Comparison of ENCODE assay signal across 1 cellular context in the genomic region with DNA sequence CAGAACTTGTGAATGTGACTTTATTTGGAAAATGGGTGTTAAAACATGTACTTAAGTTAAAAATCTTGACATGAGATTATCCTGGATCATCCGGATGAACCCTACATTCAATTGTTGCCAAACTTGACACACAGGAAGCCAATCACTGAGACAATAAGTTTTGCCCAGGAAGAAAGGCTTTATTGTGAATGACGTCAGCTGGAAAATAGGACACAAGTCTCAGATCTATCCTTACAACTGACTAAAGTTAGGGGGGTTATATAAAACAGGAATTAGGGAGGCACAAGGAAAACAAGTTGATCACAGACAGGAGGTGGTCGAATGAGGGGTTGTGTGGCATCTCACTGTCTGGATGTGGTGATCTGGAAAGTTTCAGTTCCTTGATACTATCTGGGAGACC.
A peak's percentile ranks its signal among the peaks of the same experiment; 100 is the strongest.
TF ChIP-seq lines count a peak whose summit lies in the region.

No MANE protein-coding gene starts in this region.

TF ChIP-seq in HepG2, 621 proteins besides CTCF, POLR2A, EP300 and RAD21 (continued from another document):
- TF ChIP-seq, protein P1, sequence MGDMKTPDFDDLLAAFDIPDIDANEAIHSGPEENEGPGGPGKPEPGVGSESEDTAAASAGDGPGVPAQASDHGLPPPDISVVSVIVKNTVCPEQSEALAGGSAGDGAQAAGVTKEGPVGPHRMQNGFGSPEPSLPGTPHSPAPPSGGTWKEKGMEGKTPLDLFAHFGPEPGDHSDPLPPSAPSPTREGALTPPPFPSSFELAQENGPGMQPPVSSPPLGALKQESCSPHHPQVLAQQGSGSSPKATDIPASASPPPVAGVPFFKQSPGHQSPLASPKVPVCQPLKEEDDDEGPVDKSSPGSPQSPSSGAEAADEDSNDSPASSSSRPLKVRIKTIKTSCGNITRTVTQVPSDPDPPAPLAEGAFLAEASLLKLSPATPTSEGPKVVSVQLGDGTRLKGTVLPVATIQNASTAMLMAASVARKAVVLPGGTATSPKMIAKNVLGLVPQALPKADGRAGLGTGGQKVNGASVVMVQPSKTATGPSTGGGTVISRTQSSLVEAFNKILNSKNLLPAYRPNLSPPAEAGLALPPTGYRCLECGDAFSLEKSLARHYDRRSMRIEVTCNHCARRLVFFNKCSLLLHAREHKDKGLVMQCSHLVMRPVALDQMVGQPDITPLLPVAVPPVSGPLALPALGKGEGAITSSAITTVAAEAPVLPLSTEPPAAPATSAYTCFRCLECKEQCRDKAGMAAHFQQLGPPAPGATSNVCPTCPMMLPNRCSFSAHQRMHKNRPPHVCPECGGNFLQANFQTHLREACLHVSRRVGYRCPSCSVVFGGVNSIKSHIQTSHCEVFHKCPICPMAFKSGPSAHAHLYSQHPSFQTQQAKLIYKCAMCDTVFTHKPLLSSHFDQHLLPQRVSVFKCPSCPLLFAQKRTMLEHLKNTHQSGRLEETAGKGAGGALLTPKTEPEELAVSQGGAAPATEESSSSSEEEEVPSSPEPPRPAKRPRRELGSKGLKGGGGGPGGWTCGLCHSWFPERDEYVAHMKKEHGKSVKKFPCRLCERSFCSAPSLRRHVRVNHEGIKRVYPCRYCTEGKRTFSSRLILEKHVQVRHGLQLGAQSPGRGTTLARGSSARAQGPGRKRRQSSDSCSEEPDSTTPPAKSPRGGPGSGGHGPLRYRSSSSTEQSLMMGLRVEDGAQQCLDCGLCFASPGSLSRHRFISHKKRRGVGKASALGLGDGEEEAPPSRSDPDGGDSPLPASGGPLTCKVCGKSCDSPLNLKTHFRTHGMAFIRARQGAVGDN (CRISPR knock-in tag; IDR thresholded peaks at IDR 0.05), result no peak
- TF ChIP-seq CREB1 (IDR thresholded peaks at IDR 0.05) (peak; percentile 75), CREB1 (CRISPR knock-in tag; IDR thresholded peaks at IDR 0.05) (no peak), ZFP1 (CRISPR knock-in tag; IDR thresholded peaks at IDR 0.05) (no peak), ZNF776 (CRISPR knock-in tag; IDR thresholded peaks at IDR 0.05) (no peak), MTF2 (CRISPR knock-in tag; IDR thresholded peaks at IDR 0.05; ENCODE audit: borderline replicate concordance) (no peak), ELF1 (CRISPR knock-in tag; IDR thresholded peaks at IDR 0.05) (no peak), ATF7 (IDR thresholded peaks at IDR 0.05) (peak; percentile 76), ATF7 (CRISPR knock-in tag; IDR thresholded peaks at IDR 0.05) (no peak), ZNF674 (CRISPR knock-in tag; IDR thresholded peaks at IDR 0.05; ENCODE audit: low read depth) (no peak), ZNF362 (CRISPR knock-in tag; IDR thresholded peaks at IDR 0.05; ENCODE audit: borderline replicate concordance) (no peak)
- TF ChIP-seq, protein P2, sequence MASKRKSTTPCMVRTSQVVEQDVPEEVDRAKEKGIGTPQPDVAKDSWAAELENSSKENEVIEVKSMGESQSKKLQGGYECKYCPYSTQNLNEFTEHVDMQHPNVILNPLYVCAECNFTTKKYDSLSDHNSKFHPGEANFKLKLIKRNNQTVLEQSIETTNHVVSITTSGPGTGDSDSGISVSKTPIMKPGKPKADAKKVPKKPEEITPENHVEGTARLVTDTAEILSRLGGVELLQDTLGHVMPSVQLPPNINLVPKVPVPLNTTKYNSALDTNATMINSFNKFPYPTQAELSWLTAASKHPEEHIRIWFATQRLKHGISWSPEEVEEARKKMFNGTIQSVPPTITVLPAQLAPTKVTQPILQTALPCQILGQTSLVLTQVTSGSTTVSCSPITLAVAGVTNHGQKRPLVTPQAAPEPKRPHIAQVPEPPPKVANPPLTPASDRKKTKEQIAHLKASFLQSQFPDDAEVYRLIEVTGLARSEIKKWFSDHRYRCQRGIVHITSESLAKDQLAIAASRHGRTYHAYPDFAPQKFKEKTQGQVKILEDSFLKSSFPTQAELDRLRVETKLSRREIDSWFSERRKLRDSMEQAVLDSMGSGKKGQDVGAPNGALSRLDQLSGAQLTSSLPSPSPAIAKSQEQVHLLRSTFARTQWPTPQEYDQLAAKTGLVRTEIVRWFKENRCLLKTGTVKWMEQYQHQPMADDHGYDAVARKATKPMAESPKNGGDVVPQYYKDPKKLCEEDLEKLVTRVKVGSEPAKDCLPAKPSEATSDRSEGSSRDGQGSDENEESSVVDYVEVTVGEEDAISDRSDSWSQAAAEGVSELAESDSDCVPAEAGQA (IDR thresholded peaks at IDR 0.05; ENCODE audit: low read depth), result no peak
- TF ChIP-seq, protein P2 (CRISPR knock-in tag; IDR thresholded peaks at IDR 0.05; ENCODE audit: borderline replicate concordance), result no peak
